In the genomic region with DNA sequence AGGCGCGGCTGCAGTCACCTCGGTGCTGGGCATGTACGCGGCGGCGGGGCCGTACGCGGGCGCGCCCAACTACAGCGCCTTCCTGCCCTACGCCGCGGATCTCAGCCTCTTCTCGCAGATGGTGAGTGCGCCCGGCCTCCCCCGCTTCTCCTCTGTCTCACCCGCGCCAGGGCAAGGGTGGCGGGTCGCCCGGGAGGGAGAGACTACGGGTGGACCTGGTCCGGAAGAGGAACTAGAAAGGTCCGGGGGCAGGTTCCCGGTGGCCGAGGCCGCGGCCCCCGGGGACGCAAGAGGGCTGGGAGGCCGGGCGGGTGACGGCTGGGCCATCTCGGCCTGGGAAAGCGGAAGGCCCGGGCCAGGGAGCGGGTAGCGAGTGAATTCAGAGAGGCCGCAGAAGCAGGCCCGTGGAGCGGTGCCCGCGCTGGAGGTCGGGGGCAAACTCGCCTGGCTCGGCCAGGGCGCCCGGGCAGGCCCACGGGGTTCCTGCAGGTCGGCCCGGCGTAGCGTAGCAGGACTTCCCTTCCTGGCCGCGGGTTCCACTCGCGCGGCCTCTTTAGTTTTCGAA, we compare ENCODE assay signal across 13 cellular contexts. TPM values are rescaled to one million over a fixed set of nuclear protein-coding genes. Genes with fewer than 3 reads are reported as not detected.
DNase-seq lines count a peak whose midpoint lies in the region; ATAC-seq, FAIRE-seq and TF ChIP-seq lines count a peak whose summit lies in the region.
"Had no signal": no experiment of that assay in that cellular context is flagged by ENCODE, and none has a peak within 500 bp of the region (broad histone marks: within the 10 kb centered on the region; RNA-seq: fewer than 3 reads in every experiment).

No MANE protein-coding gene starts in this region.

- no TSS peak for BruUV-seq in Caco-2 (replicated peaks; lab: Mats Ljungman, UMichigan)

- H3K4me1 Mint-ChIP-seq in Caco-2 (ENCODE audit: low read depth, unreplicated experiment) = no peaks in the 10 kb centered on the region

- H3K9me3 Mint-ChIP-seq in Caco-2 (ENCODE audit: unreplicated experiment) = peaks cover 24% of the 10 kb centered on the region

- TF ChIP-seq CTCF in heart left ventricle (IDR thresholded peaks at IDR 0.05) (no peak), bronchial epithelial cell (IDR thresholded peaks at IDR 0.05; ENCODE audit: insufficient read depth, low read length, severe bottlenecking) (no peak), lung (IDR thresholded peaks at IDR 0.05; ENCODE audit: control extremely low read depth, extremely low read depth) (no peak), vagina (IDR thresholded peaks at IDR 0.05) (no peak), Caco-2 (IDR thresholded peaks at IDR 0.05; ENCODE audit: insufficient read depth in 1 of 2, low read depth in 1 of 2, low read length in 1 of 2, severe bottlenecking in 1 of 2, unreplicated experiment in 1 of 2) (no peak)

- CTCF ChIA-PET in Caco-2 (lab: Charles Lee) = no interaction called here

- POLR2A ChIA-PET in Caco-2 (lab: Charles Lee) = no interaction called here

- H3K36me3 ChIP-seq in heart left ventricle = no peaks in the 10 kb centered on the region
- no peaks in the 10 kb centered on the region for H3K36me3 ChIP-seq in bronchial epithelial cell (ENCODE audit: control insufficient read depth, insufficient read depth, low read length)
- no peaks in the 10 kb centered on the region for H3K36me3 ChIP-seq in lung (ENCODE audit: control insufficient read depth in 2 of 2, insufficient read depth in 2 of 2, low read length in 2 of 2)
- H3K36me3 ChIP-seq in vagina = no peaks in the 10 kb centered on the region
- no peaks in the 10 kb centered on the region for H3K36me3 ChIP-seq in Caco-2 (ENCODE audit: control insufficient read depth, insufficient read depth, low read length)

- peak overlapping the region in 9 of 12 donors; percentile 15 to 46 (median 33) for H3K4me3 ChIP-seq in heart left ventricle
- peak overlapping the region; percentile 46 for H3K4me3 ChIP-seq in bronchial epithelial cell (ENCODE audit: low read depth, low read length)
- H3K4me3 ChIP-seq in lung = peak overlapping the region; percentile 48
- peak overlapping the region; percentile 16 to 29 for H3K4me3 ChIP-seq in vagina
- H3K4me3 ChIP-seq in Caco-2 (ENCODE audit: low read depth, low read length) = no peak overlapping the region

- FAIRE-seq in bronchial epithelial cell (lab: Jason Lieb, UNC) = no peak
- FAIRE-seq: endothelial cell of umbilical vein, G401.6 had no signal

- H3K36me3 Mint-ChIP-seq in Caco-2 (ENCODE audit: insufficient read depth, unreplicated experiment) = peaks cover 10% of the 10 kb centered on the region

- intact Hi-C loops in heart left ventricle (cut with DNase I) = loop anchor here in 1 of 10 donors (10.0 kb wide), 1 partner anchor 842 kb away; the partner anchor contains the start of gene IRX2
- intact Hi-C loops in left cardiac atrium (cut with DNase I) = no loop called here
- intact Hi-C loops in vagina (cut with DNase I) = no loop called here
- intact Hi-C loops in Caco-2 (cut with micrococcal nuclease; ENCODE audit: unreplicated experiment) = no loop called here

- H3K4me1 ChIP-seq in heart left ventricle (peaks cover 0 to 52% (median 10%) of the 10 kb centered on the region in 12 donors), lung (ENCODE audit: control insufficient read depth in 2 of 2, insufficient read depth in 2 of 2, low read length in 2 of 2) (peaks cover 0 to 14% of the 10 kb centered on the region in 2 donors), vagina (peaks cover 15% of the 10 kb centered on the region), Caco-2 (no peaks in the 10 kb centered on the region)

- no peak overlapping the region for H3K4me3 Mint-ChIP-seq in Caco-2 (ENCODE audit: unreplicated experiment)

- 3 to 6% (median 5%) methylated on average over 25 to 63 of the region's 63 CpGs for WGBS in heart left ventricle, 4 donors
- WGBS in lung, 2 donors = 1 to 3% methylated on average over 43 to 63 of the region's 63 CpGs

- no peak overlapping the region for H3K27ac ChIP-seq in heart left ventricle
- peak overlapping the region in 1 of 2 donors; percentile 69 for H3K27ac ChIP-seq in lung (ENCODE audit: low read depth in 1 of 2, low read length in 1 of 2)
- H3K27ac ChIP-seq in vagina = no peak overlapping the region

- DNase-seq in heart left ventricle (no peak), left cardiac atrium (no peak), bronchial epithelial cell (ENCODE audit: low read depth) (no peak), lung (ENCODE audit: low spot score) (no peak), vagina (ENCODE audit: extremely low spot score in 2 of 2) (no peak), islet precursor cell (no peak), Caco-2 (no peak)
- DNase-seq: activated naive CD4-positive, alpha-beta T cell; kidney glomerular epithelial cell had no signal

- peak in 1 of 4 donors; percentile 4 for ATAC-seq in heart left ventricle
- ATAC-seq in left cardiac atrium = no peak
- ATAC-seq in lung (ENCODE audit: insufficient read depth, low FRiP score) = no peak
- no peak for ATAC-seq in GM18858 (IDR thresholded peaks at IDR 0.05; ENCODE audit: unreplicated experiment)
- ATAC-seq: activated CD4-positive, CD25-positive, alpha-beta regulatory T cell treated with anti-CD3 and anti-CD28 coated beads, Interleukin-2, amount 50 U/mL, for 24 hours had no signal

- H3K27me3 ChIP-seq in heart left ventricle = peaks cover 66 to 100% (median 95%) of the 10 kb centered on the region in 9 donors
- peaks cover 7% of the 10 kb centered on the region for H3K27me3 ChIP-seq in bronchial epithelial cell (ENCODE audit: control insufficient read depth, insufficient read depth, low read length)
- peaks cover 14% of the 10 kb centered on the region for H3K27me3 ChIP-seq in lung (ENCODE audit: control insufficient read depth, insufficient read depth)
- peaks cover 34% of the 10 kb centered on the region for H3K27me3 ChIP-seq in vagina
- H3K27me3 ChIP-seq in Caco-2 (replicated peaks; ENCODE audit: control insufficient read depth, insufficient read depth, low read length) = no peaks in the 10 kb centered on the region

- H3K9me3 ChIP-seq in heart left ventricle = no peaks in the 10 kb centered on the region
- peaks cover 0 to 5% of the 10 kb centered on the region in 2 donors for H3K9me3 ChIP-seq in lung (ENCODE audit: control insufficient read depth in 2 of 2, insufficient read depth in 1 of 2, low read length in 1 of 2)
- H3K9me3 ChIP-seq in vagina = no peaks in the 10 kb centered on the region
- H3K9me3 ChIP-seq in Caco-2 = 0 out of 2 replicates have a peak, but pooled peaks cover 4% of the 10 kb centered on the region

- no peak overlapping the region for H3K27ac Mint-ChIP-seq in Caco-2 (ENCODE audit: unreplicated experiment)

- no peak for TF ChIP-seq POLR2A in heart left ventricle (IDR thresholded peaks at IDR 0.05)
- TF ChIP-seq POLR2A in vagina (IDR thresholded peaks at IDR 0.05) = no peak

- no peaks in the 10 kb centered on the region for H3K27me3 Mint-ChIP-seq in Caco-2 (ENCODE audit: insufficient read depth, unreplicated experiment)

RNA-seq across cellular contexts. Expression of gene IRX1, which starts 0.7 kb away (rescaled TPM):
- total RNA-seq in heart left ventricle (1 to 10 TPM in 2 of 9 donors, under 1 TPM in 6, not detected in 1; 0.15 to 1.5 (median 0.34) TPM), left cardiac atrium (not detected), bronchial epithelial cell (5.2 and 15.3 TPM in 2 replicates), lung (10 to 100 TPM; 13.8 to 25.7 TPM), vagina (not detected), Caco-2 (2022) (not detected in 2 replicates)
- polyA plus RNA-seq in heart left ventricle (under 1 TPM; 0.23 to 0.55 TPM), lung (1 to 10 TPM; 3.6 to 4.5 TPM)
- total RNA-seq: endothelial cell of umbilical vein had no signal
- polyA plus RNA-seq: endothelial cell of umbilical vein had no signal
